In genomic region chr3:48661501-48662139, GRCh38 we compare ENCODE assay signal across 1 cellular context.
A peak's percentile ranks its signal among the peaks of the same experiment; 100 is the strongest.
TF ChIP-seq lines count a peak whose summit lies in the region.

No MANE protein-coding gene starts in this region.

TF ChIP-seq in K562, 482 proteins besides CTCF, POLR2A, EP300 and RAD21 (continued from another document and continues in another):
- TF ChIP-seq STAT6 (CRISPR knock-in tag; IDR thresholded peaks at IDR 0.05) (no peak), ZFP1 (CRISPR knock-in tag; IDR thresholded peaks at IDR 0.05) (no peak), GTF2E2 (tag; IDR thresholded peaks at IDR 0.05) (no peak), ZNF23 (CRISPR knock-in tag; IDR thresholded peaks at IDR 0.05) (no peak), TCFL5 (CRISPR knock-in tag; conservative IDR thresholded peaks at IDR 0.05) (no peak), ZKSCAN8 (CRISPR knock-in tag; IDR thresholded peaks at IDR 0.05) (no peak), NFIC (IDR thresholded peaks at IDR 0.05) (no peak), SMARCA4 (IDR thresholded peaks at IDR 0.05) (no peak), ATF2 (CRISPR knock-in tag; IDR thresholded peaks at IDR 0.05) (peak; percentile 93), NR2F6 (CRISPR knock-in tag; IDR thresholded peaks at IDR 0.05) (no peak), CBX2 (IDR thresholded peaks at IDR 0.05; ENCODE audit: insufficient read depth, low read length, poor library complexity, severe bottlenecking) (no peak), ETV6 (IDR thresholded peaks at IDR 0.05; ENCODE audit: borderline replicate concordance in 1 of 2, low read depth in 2 of 2, low read length in 1 of 2) (no peak), ETV6 (CRISPR knock-in tag; IDR thresholded peaks at IDR 0.05; ENCODE audit: borderline replicate concordance) (peak; percentile 98; the same call in 1 of the 2 replicates), ZFP91 (CRISPR knock-in tag; IDR thresholded peaks at IDR 0.05) (peak; percentile 71), ZBTB17 (CRISPR knock-in tag; IDR thresholded peaks at IDR 0.05) (0 out of 2 replicates have a peak, but pooled peaks have one; percentile 39), NCOA6 (IDR thresholded peaks at IDR 0.05) (peak; percentile 99), FOXP1 (CRISPR knock-in tag; IDR thresholded peaks at IDR 0.05) (peak; percentile 100), NONO (IDR thresholded peaks at IDR 0.05; ENCODE audit: low read depth in 2 of 2, low read length in 1 of 2) (no peak), TRIM28 (IDR thresholded peaks at IDR 0.05) (no peak), POLR3A (IDR thresholded peaks at IDR 0.05; ENCODE audit: borderline replicate concordance, extremely low read depth, insufficient read depth, insufficient read length) (no peak), FOSL1 (tag; conservative IDR thresholded peaks at IDR 0.05) (no peak), TCF7L2 (IDR thresholded peaks at IDR 0.05; ENCODE audit: low read depth, low read length) (no peak), CHAMP1 (IDR thresholded peaks at IDR 0.05) (peak; percentile 86), ZNF785 (CRISPR knock-in tag; IDR thresholded peaks at IDR 0.05) (no peak), CREB5 (CRISPR knock-in tag; IDR thresholded peaks at IDR 0.05) (no peak), E2F1 (CRISPR knock-in tag; IDR thresholded peaks at IDR 0.05) (no peak; the same call in 1 of the 2 replicates), CC2D1A (IDR thresholded peaks at IDR 0.05) (no peak), HDAC3 (IDR thresholded peaks at IDR 0.05; ENCODE audit: borderline replicate concordance, partially characterized antibody) (no peak), SP2 (IDR thresholded peaks at IDR 0.05; ENCODE audit: extremely low read depth, low read depth, low read length, poor library complexity, severe bottlenecking) (no peak), TAF9B (IDR thresholded peaks at IDR 0.05; ENCODE audit: partially characterized antibody) (no peak), CBX5 (IDR thresholded peaks at IDR 0.05; ENCODE audit: borderline replicate concordance, low read depth) (no peak), MAX (CRISPR knock-in tag; IDR thresholded peaks at IDR 0.05) (peak; percentile 92), PKNOX1 (IDR thresholded peaks at IDR 0.05) (no peak), ZNF354B (CRISPR knock-in tag; IDR thresholded peaks at IDR 0.05) (no peak), USF1 (CRISPR knock-in tag; IDR thresholded peaks at IDR 0.05) (peak; percentile 25; the same call in 1 of the 2 replicates), ZSCAN32 (CRISPR knock-in tag; IDR thresholded peaks at IDR 0.05) (no peak), E2F5 (CRISPR knock-in tag; IDR thresholded peaks at IDR 0.05) (peak; percentile 99), CEBPB (tag; IDR thresholded peaks at IDR 0.05) (no peak), THRA (IDR thresholded peaks at IDR 0.05) (no peak), ELK1 (CRISPR knock-in tag; IDR thresholded peaks at IDR 0.05) (no peak), NCOR1 (IDR thresholded peaks at IDR 0.05) (no peak), ATF1 (CRISPR knock-in tag; IDR thresholded peaks at IDR 0.05) (peak; percentile 81), ATF1 (tag; IDR thresholded peaks at IDR 0.05) (no peak), STAT5B (CRISPR knock-in tag; IDR thresholded peaks at IDR 0.05) (no peak), MAFF (IDR thresholded peaks at IDR 0.05; ENCODE audit: low read length) (no peak), ZNF263 (CRISPR knock-in tag; IDR thresholded peaks at IDR 0.05; ENCODE audit: borderline replicate concordance) (peak; percentile 94), NR2C2 (CRISPR knock-in tag; IDR thresholded peaks at IDR 0.05) (peak; percentile 94), NR2C2 (tag; IDR thresholded peaks at IDR 0.05) (no peak), ZBTB1 (CRISPR knock-in tag; IDR thresholded peaks at IDR 0.05; ENCODE audit: borderline replicate concordance, low read depth) (peak; percentile 95), ZNF589 (CRISPR knock-in tag; IDR thresholded peaks at IDR 0.05; ENCODE audit: low read depth) (no peak), ARID3A (IDR thresholded peaks at IDR 0.05; ENCODE audit: borderline replicate concordance, low read depth, low read length) (no peak)
